In the genomic region with DNA sequence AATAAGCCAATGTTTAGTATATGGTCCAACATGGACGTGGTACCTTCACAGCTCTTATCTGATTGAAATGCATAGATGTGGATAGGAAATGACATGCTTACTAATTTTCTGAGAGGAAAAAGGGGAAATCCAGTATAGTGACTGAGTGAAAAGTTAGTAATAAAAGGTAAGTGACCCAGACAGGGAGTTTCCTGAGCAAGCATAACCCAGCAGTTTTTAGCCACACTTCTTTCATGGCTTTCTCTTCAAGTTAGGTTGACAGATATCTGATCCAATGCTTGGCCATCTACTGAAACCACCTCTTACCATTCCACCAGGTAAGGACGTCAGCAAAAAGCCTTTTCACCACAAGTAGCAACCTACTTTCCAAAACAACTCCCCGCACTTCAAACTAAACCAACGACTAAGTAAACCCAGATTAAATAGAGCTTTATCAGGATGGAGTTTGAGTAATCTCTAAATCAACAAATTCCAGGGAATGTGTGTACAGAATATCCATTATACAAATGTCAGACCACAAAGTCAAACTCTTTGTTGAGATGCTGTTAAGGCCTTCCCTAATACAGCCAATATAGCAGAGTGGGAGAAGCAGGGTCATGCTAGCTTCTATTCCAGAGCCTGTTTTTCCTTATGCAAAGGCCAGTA, we compare ENCODE assay signal across 11 cellular contexts.
DNase-seq lines count a peak whose midpoint lies in the region; ATAC-seq and TF ChIP-seq lines count a peak whose summit lies in the region.
"Had no signal": no experiment of that assay in that cellular context is flagged by ENCODE, and none has a peak within 500 bp of the region (broad histone marks: within the 10 kb centered on the region; RNA-seq: fewer than 3 reads in every experiment).

No MANE protein-coding gene starts in this region.

- H3K36me3 ChIP-seq in Peyer's patch = no peaks in the 10 kb centered on the region
- H3K36me3 ChIP-seq: prostate gland had no signal

- no peak for TF ChIP-seq POLR2A in Peyer's patch (IDR thresholded peaks at IDR 0.05)

- H3K27ac Mint-ChIP-seq in activated T-cell treated with anti-CD3 and anti-CD28 coated beads, Interleukin-2, amount 50 U/mL, for 72 hours = peak overlapping the region; percentile 26
- H3K27ac Mint-ChIP-seq: immature natural killer cell had no signal

- H3K4me3 Mint-ChIP-seq in activated T-cell treated with anti-CD3 and anti-CD28 coated beads, Interleukin-2, amount 50 U/mL, for 72 hours = peak overlapping the region; percentile 33 to 50
- H3K4me3 Mint-ChIP-seq: immature natural killer cell had no signal

- DNase-seq in DMS53 treated with DMSO at 0.1 percent for 48 hours (lab: John Stamatoyannopoulos, UW; ENCODE audit: unreplicated experiment) (peak; percentile 65), SKM-1 treated with dmso at 0.1 percent for 144 hours (lab: John Stamatoyannopoulos, UW; ENCODE audit: unreplicated experiment) (no peak), kidney glomerular epithelial cell (lab: John Stamatoyannopoulos, UW) (no peak), Peyer's patch (no peak)
- DNase-seq in activated T-cell treated with anti-CD3 and anti-CD28 coated beads, Interleukin-2, amount 50 U/mL, for 72 hours = peak; percentile 59 to 60
- DNase-seq: OCI-M1 had no signal

- no peak overlapping the region for H3K4me3 ChIP-seq in Peyer's patch
- H3K4me3 ChIP-seq: prostate gland had no signal

- no peaks in the 10 kb centered on the region for H3K9me3 Mint-ChIP-seq in activated T-cell treated with anti-CD3 and anti-CD28 coated beads, Interleukin-2, amount 50 U/mL, for 72 hours
- H3K9me3 Mint-ChIP-seq: immature natural killer cell had no signal

- no peak for TF ChIP-seq CTCF in Peyer's patch (IDR thresholded peaks at IDR 0.05)

- peaks cover 0 to 3% of the 10 kb centered on the region in 2 donors for H3K36me3 Mint-ChIP-seq in activated T-cell treated with anti-CD3 and anti-CD28 coated beads, Interleukin-2, amount 50 U/mL, for 72 hours (ENCODE audit: insufficient read depth in 2 of 2)
- H3K36me3 Mint-ChIP-seq: immature natural killer cell had no signal

- H3K27me3 ChIP-seq in Peyer's patch = no peaks in the 10 kb centered on the region

- H3K4me1 ChIP-seq in Peyer's patch = no peaks in the 10 kb centered on the region
- H3K4me1 ChIP-seq: prostate gland had no signal

- ATAC-seq in GM18868 (IDR thresholded peaks at IDR 0.05; ENCODE audit: unreplicated experiment) (peak; percentile 58), HG02852 (IDR thresholded peaks at IDR 0.05; ENCODE audit: unreplicated experiment) (peak; percentile 48), HG03025 (IDR thresholded peaks at IDR 0.05; ENCODE audit: low FRiP score, unreplicated experiment) (no peak)
- ATAC-seq in activated T-cell treated with anti-CD3 and anti-CD28 coated beads, Interleukin-2, amount 50 U/mL, for 72 hours (replicated peaks in 1 of 2) = peak; percentile 88 to 89

- peaks cover 28% of the 10 kb centered on the region for H3K27me3 Mint-ChIP-seq in activated T-cell treated with anti-CD3 and anti-CD28 coated beads, Interleukin-2, amount 50 U/mL, for 72 hours (ENCODE audit: low read depth)

- H3K27ac ChIP-seq in Peyer's patch = no peak overlapping the region
- H3K27ac ChIP-seq: prostate gland had no signal

- H3K9me3 ChIP-seq in Peyer's patch = no peaks in the 10 kb centered on the region
- H3K9me3 ChIP-seq: prostate gland had no signal

- peaks cover 73% of the 10 kb centered on the region for H3K4me1 Mint-ChIP-seq in activated T-cell treated with anti-CD3 and anti-CD28 coated beads, Interleukin-2, amount 50 U/mL, for 72 hours (ENCODE audit: low read depth)
- H3K4me1 Mint-ChIP-seq: immature natural killer cell had no signal

Comparison
In these comparisons a context has a peak if more than half of its experiments do, and no peak if none do; other contexts are left out.
1. DNase-seq: peak in DMS53 treated with DMSO at 0.1 percent for 48 hours (single experiment) and activated T-cell treated with anti-CD3 and anti-CD28 coated beads, Interleukin-2, amount 50 U/mL, for 72 hours (2 of 2); none in SKM-1 treated with dmso at 0.1 percent for 144 hours (single experiment), kidney glomerular epithelial cell (single experiment) and Peyer's patch (0 of 3).